In genomic region chr7:114431198-114431597, GRCh38 we compare ENCODE assay signal across 33 cellular contexts. TPM values are rescaled to one million over a fixed set of nuclear protein-coding genes. Genes with fewer than 3 reads are reported as not detected.
"Had no signal": no experiment of that assay in that cellular context is flagged by ENCODE, and none has a peak within 500 bp of the region (broad histone marks: within the 10 kb centered on the region; RNA-seq: fewer than 3 reads in every experiment).

No MANE protein-coding gene starts in this region.

- H3K36me3 Mint-ChIP-seq: activated CD8-positive, alpha-beta memory T cell treated with anti-CD3 and anti-CD28 coated beads, Interleukin-2, amount 10 ng/mL, durations not matched to agents 7 days and 5 days; activated naive CD4-positive, alpha-beta T cell treated with anti-CD3 and anti-CD28 coated beads, Interleukin-2, amount 10 ng/mL, durations not matched to agents 7 days and 5 days; activated naive CD4-positive, alpha-beta T cell treated with anti-CD3 and anti-CD28 coated beads, Interleukin-2, amount 50 U/mL, for 24 hours; activated naive CD8-positive, alpha-beta T cell; activated naive CD8-positive, alpha-beta T cell treated with anti-CD3 and anti-CD28 coated beads, Interleukin-2, amount 10 ng/mL, durations not matched to agents 7 days and 5 days; T-cell had no signal

- H3K27ac Mint-ChIP-seq: activated B cell treated with CpG ODN at 0.5 μM for 24 hours; activated CD4-positive, alpha-beta memory T cell treated with anti-CD3 and anti-CD28 coated beads, Interleukin-2, amount 10 ng/mL, durations not matched to agents 7 days and 5 days; activated CD4-positive, alpha-beta T cell treated with anti-CD3 and anti-CD28 coated beads, Interleukin-2, amount 10 ng/mL, durations not matched to agents 7 days and 5 days; activated CD8-positive, alpha-beta memory T cell treated with anti-CD3 and anti-CD28 coated beads, Interleukin-2, amount 10 ng/mL, durations not matched to agents 7 days and 5 days; activated CD8-positive, alpha-beta T cell treated with anti-CD3 and anti-CD28 coated beads, Interleukin-2, amount 10 ng/mL, durations not matched to agents 7 days and 5 days; activated naive CD4-positive, alpha-beta T cell treated with anti-CD3 and anti-CD28 coated beads, Interleukin-2, amount 10 ng/mL, durations not matched to agents 7 days and 5 days; activated naive CD4-positive, alpha-beta T cell treated with anti-CD3 and anti-CD28 coated beads, Interleukin-2, amount 50 U/mL, for 24 hours; activated naive CD8-positive, alpha-beta T cell; activated naive CD8-positive, alpha-beta T cell treated with anti-CD3 and anti-CD28 coated beads, Interleukin-2, amount 10 ng/mL, durations not matched to agents 7 days and 5 days; activated naive CD8-positive, alpha-beta T cell treated with anti-CD3 and anti-CD28 coated beads, Interleukin-2, amount 50 U/mL, for 24 hours; activated T-cell treated with anti-CD3 and anti-CD28 coated beads, Interleukin-2, amount 50 U/mL, for 24 hours; activated T-helper 2 cell treated with anti-CD3 and anti-CD28 coated beads, Interferon-gamma antibody, Interleukin-2, Interleukin-4, amounts not matched to agents 10 μg/mL and 5 μg/mL and 100 μg/mL, durations not matched to agents 14 hours and 24 hours and 36 hours; T-cell; T-helper 17 cell; T-helper 2 cell treated with Interferon-gamma antibody and Interleukin-4, amounts not matched to agents 5 μg/mL and 100 μg/mL, for 36 hours had no signal

- H3K4me1 ChIP-seq: ascending aorta had no signal

- H3K27me3 ChIP-seq: ascending aorta had no signal

- H3K27ac ChIP-seq: ascending aorta, cardiac muscle cell, VCaP had no signal

- DNase-seq: activated B cell treated with CpG ODN at 0.5 μM for 24 hours; activated CD4-positive, alpha-beta memory T cell treated with anti-CD3 and anti-CD28 coated beads, Interleukin-2, amount 10 ng/mL, durations not matched to agents 7 days and 5 days; activated CD4-positive, alpha-beta T cell treated with anti-CD3 and anti-CD28 coated beads for 48 hours; activated CD4-positive, alpha-beta T cell treated with anti-CD3 and anti-CD28 coated beads, Interleukin-2, amount 10 ng/mL, durations not matched to agents 7 days and 5 days; activated CD4-positive, alpha-beta T cell treated with anti-CD3 and anti-CD28 coated beads, Interleukin-2, amount 50 U/mL, for 48 hours; activated CD4-positive, CD25-positive, alpha-beta regulatory T cell treated with anti-CD3 and anti-CD28 coated beads, Interleukin-2, amount 50 U/mL, for 72 hours; activated CD8-positive, alpha-beta memory T cell treated with anti-CD3 and anti-CD28 coated beads for 24 hours; activated CD8-positive, alpha-beta memory T cell treated with anti-CD3 and anti-CD28 coated beads, Interleukin-2, amount 10 ng/mL, durations not matched to agents 7 days and 5 days; activated CD8-positive, alpha-beta memory T cell treated with anti-CD3 and anti-CD28 coated beads, Interleukin-2, amount 50 U/mL, for 48 hours; activated CD8-positive, alpha-beta T cell treated with anti-CD3 and anti-CD28 coated beads, Interleukin-2, amount 10 ng/mL, durations not matched to agents 7 days and 5 days; activated effector memory CD4-positive, alpha-beta T cell treated with Interleukin-2 at 50 U/mL for 16 hours; activated gamma-delta T cell; activated naive CD4-positive, alpha-beta T cell treated with anti-CD3 and anti-CD28 coated beads, Interleukin-2, amount 10 ng/mL, durations not matched to agents 7 days and 5 days; activated naive CD4-positive, alpha-beta T cell treated with Interleukin-2 at 50 U/mL for 16 hours; activated naive CD8-positive, alpha-beta T cell treated with anti-CD3 and anti-CD28 coated beads, Interleukin-2, amount 10 ng/mL, durations not matched to agents 7 days and 5 days; activated naive CD8-positive, alpha-beta T cell treated with anti-CD3 and anti-CD28 coated beads, Interleukin-2, amount 50 U/mL, for 24 hours; activated T-cell treated with anti-CD3 and anti-CD28 coated beads, Interleukin-2, amount 50 U/mL, for 24 hours; activated T-cell treated with anti-CD3 and anti-CD28 coated beads, Interleukin-2, amount 50 U/mL, for 48 hours; amygdala; anterior cingulate cortex; cerebellar nuclear complex; T-cell; T-helper 17 cell; T-helper 9 cell had no signal

- H3K27me3 Mint-ChIP-seq: activated B cell treated with CpG ODN at 0.5 μM for 24 hours; activated CD4-positive, alpha-beta memory T cell treated with anti-CD3 and anti-CD28 coated beads, Interleukin-2, amount 10 ng/mL, durations not matched to agents 7 days and 5 days; activated CD4-positive, alpha-beta T cell treated with anti-CD3 and anti-CD28 coated beads, Interleukin-2, amount 10 ng/mL, durations not matched to agents 7 days and 5 days; activated CD8-positive, alpha-beta memory T cell treated with anti-CD3 and anti-CD28 coated beads, Interleukin-2, amount 10 ng/mL, durations not matched to agents 7 days and 5 days; activated naive CD4-positive, alpha-beta T cell treated with anti-CD3 and anti-CD28 coated beads, Interleukin-2, amount 10 ng/mL, durations not matched to agents 7 days and 5 days; activated naive CD4-positive, alpha-beta T cell treated with anti-CD3 and anti-CD28 coated beads, Interleukin-2, amount 50 U/mL, for 24 hours; activated naive CD8-positive, alpha-beta T cell; activated naive CD8-positive, alpha-beta T cell treated with anti-CD3 and anti-CD28 coated beads, Interleukin-2, amount 10 ng/mL, durations not matched to agents 7 days and 5 days; activated naive CD8-positive, alpha-beta T cell treated with anti-CD3 and anti-CD28 coated beads, Interleukin-2, amount 50 U/mL, for 24 hours; activated T-cell treated with anti-CD3 and anti-CD28 coated beads, Interleukin-2, amount 50 U/mL, for 24 hours; central memory CD8-positive, alpha-beta T cell; T-cell; T-helper 17 cell had no signal

- H3K4me1 Mint-ChIP-seq: activated B cell treated with CpG ODN at 0.5 μM for 24 hours; activated CD4-positive, alpha-beta memory T cell treated with anti-CD3 and anti-CD28 coated beads, Interleukin-2, amount 10 ng/mL, durations not matched to agents 7 days and 5 days; activated CD4-positive, alpha-beta T cell treated with anti-CD3 and anti-CD28 coated beads, Interleukin-2, amount 10 ng/mL, durations not matched to agents 7 days and 5 days; activated CD8-positive, alpha-beta memory T cell treated with anti-CD3 and anti-CD28 coated beads, Interleukin-2, amount 10 ng/mL, durations not matched to agents 7 days and 5 days; activated naive CD4-positive, alpha-beta T cell treated with anti-CD3 and anti-CD28 coated beads, Interleukin-2, amount 10 ng/mL, durations not matched to agents 7 days and 5 days; activated naive CD4-positive, alpha-beta T cell treated with anti-CD3 and anti-CD28 coated beads, Interleukin-2, amount 50 U/mL, for 24 hours; activated naive CD8-positive, alpha-beta T cell treated with anti-CD3 and anti-CD28 coated beads, Interleukin-2, amount 10 ng/mL, durations not matched to agents 7 days and 5 days; activated naive CD8-positive, alpha-beta T cell treated with anti-CD3 and anti-CD28 coated beads, Interleukin-2, amount 50 U/mL, for 24 hours; central memory CD8-positive, alpha-beta T cell; T-cell; T-helper 17 cell had no signal

- H3K9me3 ChIP-seq: ascending aorta had no signal

- H3K36me3 ChIP-seq: ascending aorta, cardiac muscle cell had no signal

- ATAC-seq: activated CD8-positive, alpha-beta memory T cell treated with anti-CD3 and anti-CD28 coated beads, Interleukin-2, amount 10 ng/mL, durations not matched to agents 7 days and 5 days; activated CD8-positive, alpha-beta T cell treated with anti-CD3 and anti-CD28 coated beads, Interleukin-2, amount 10 ng/mL, durations not matched to agents 7 days and 5 days; activated naive CD8-positive, alpha-beta T cell treated with anti-CD3 and anti-CD28 coated beads, Interleukin-2, amount 50 U/mL, for 24 hours; T-cell; T-helper 17 cell had no signal

- H3K4me3 ChIP-seq: ascending aorta, cardiac muscle cell had no signal

- H3K4me3 Mint-ChIP-seq: activated B cell treated with CpG ODN at 0.5 μM for 24 hours; activated CD4-positive, alpha-beta memory T cell treated with anti-CD3 and anti-CD28 coated beads, Interleukin-2, amount 10 ng/mL, durations not matched to agents 7 days and 5 days; activated CD4-positive, alpha-beta T cell treated with anti-CD3 and anti-CD28 coated beads, Interleukin-2, amount 10 ng/mL, durations not matched to agents 7 days and 5 days; activated CD8-positive, alpha-beta memory T cell treated with anti-CD3 and anti-CD28 coated beads, Interleukin-2, amount 10 ng/mL, durations not matched to agents 7 days and 5 days; activated CD8-positive, alpha-beta T cell treated with anti-CD3 and anti-CD28 coated beads, Interleukin-2, amount 10 ng/mL, durations not matched to agents 7 days and 5 days; activated naive CD4-positive, alpha-beta T cell treated with anti-CD3 and anti-CD28 coated beads, Interleukin-2, amount 10 ng/mL, durations not matched to agents 7 days and 5 days; activated naive CD4-positive, alpha-beta T cell treated with anti-CD3 and anti-CD28 coated beads, Interleukin-2, amount 50 U/mL, for 24 hours; activated naive CD8-positive, alpha-beta T cell; activated naive CD8-positive, alpha-beta T cell treated with anti-CD3 and anti-CD28 coated beads, Interleukin-2, amount 10 ng/mL, durations not matched to agents 7 days and 5 days; activated naive CD8-positive, alpha-beta T cell treated with anti-CD3 and anti-CD28 coated beads, Interleukin-2, amount 50 U/mL, for 24 hours; activated T-cell treated with anti-CD3 and anti-CD28 coated beads, Interleukin-2, amount 50 U/mL, for 24 hours; central memory CD8-positive, alpha-beta T cell; T-cell; T-helper 17 cell; T-helper 2 cell treated with Interferon-gamma antibody and Interleukin-4, amounts not matched to agents 5 μg/mL and 100 μg/mL, for 36 hours had no signal

- H3K9me3 Mint-ChIP-seq: activated B cell treated with CpG ODN at 0.5 μM for 24 hours; activated CD4-positive, alpha-beta memory T cell treated with anti-CD3 and anti-CD28 coated beads, Interleukin-2, amount 10 ng/mL, durations not matched to agents 7 days and 5 days; activated CD4-positive, alpha-beta T cell treated with anti-CD3 and anti-CD28 coated beads, Interleukin-2, amount 10 ng/mL, durations not matched to agents 7 days and 5 days; activated naive CD4-positive, alpha-beta T cell treated with anti-CD3 and anti-CD28 coated beads, Interleukin-2, amount 10 ng/mL, durations not matched to agents 7 days and 5 days; activated naive CD4-positive, alpha-beta T cell treated with anti-CD3 and anti-CD28 coated beads, Interleukin-2, amount 50 U/mL, for 24 hours; activated naive CD8-positive, alpha-beta T cell treated with anti-CD3 and anti-CD28 coated beads, Interleukin-2, amount 10 ng/mL, durations not matched to agents 7 days and 5 days; activated T-cell treated with anti-CD3 and anti-CD28 coated beads, Interleukin-2, amount 50 U/mL, for 24 hours; activated T-helper 2 cell treated with anti-CD3 and anti-CD28 coated beads, Interferon-gamma antibody, Interleukin-2, Interleukin-4, amounts not matched to agents 10 μg/mL and 5 μg/mL and 100 μg/mL, durations not matched to agents 14 hours and 24 hours and 36 hours; T-cell; T-helper 2 cell treated with Interferon-gamma antibody and Interleukin-4, amounts not matched to agents 5 μg/mL and 100 μg/mL, for 36 hours had no signal

RNA-seq across cellular contexts. Expression of gene FOXP2, which starts 16.6 kb away (rescaled TPM):
- total RNA-seq: activated B cell treated with CpG ODN at 0.5 μM for 24 hours; activated CD4-positive, alpha-beta memory T cell treated with anti-CD3 and anti-CD28 coated beads, Interleukin-2, amount 10 ng/mL, durations not matched to agents 7 days and 5 days; activated CD4-positive, alpha-beta T cell treated with anti-CD3 and anti-CD28 coated beads, Interleukin-2, amount 10 ng/mL, durations not matched to agents 7 days and 5 days; activated CD8-positive, alpha-beta T cell treated with anti-CD3 and anti-CD28 coated beads, Interleukin-2, amount 10 ng/mL, durations not matched to agents 7 days and 5 days; activated naive CD8-positive, alpha-beta T cell treated with anti-CD3 and anti-CD28 coated beads, Interleukin-2, amount 10 ng/mL, durations not matched to agents 7 days and 5 days; T-helper 1 cell treated with Interleukin-12 subunit alpha and Interleukin-12 subunit beta and Interleukin-4 antibody, amounts not matched to agents 30 ng/mL and 1 ng/mL, for 36 hours had no signal
